ENCODE assay signal across 19 cellular contexts in genomic region chr6:41561931-41562632, GRCh38. TPM values are rescaled to one million over a fixed set of nuclear protein-coding genes. Genes with fewer than 3 reads are reported as not detected.
A peak's percentile ranks its signal among the peaks of the same experiment; 100 is the strongest.
DNase-seq lines count a peak whose midpoint lies in the region; ATAC-seq, FAIRE-seq and TF ChIP-seq lines count a peak whose summit lies in the region.
"Had no signal": no experiment of that assay in that cellular context is flagged by ENCODE, and none has a peak within 500 bp of the region (broad histone marks: within the 10 kb centered on the region; RNA-seq: fewer than 3 reads in every experiment).

No MANE protein-coding gene starts in this region.

- TF ChIP-seq RAD21 in HepG2 (CRISPR knock-in tag; IDR thresholded peaks at IDR 0.05): no peak

- BruUV-seq in HepG2 (replicated peaks; lab: Mats Ljungman, UMichigan): no TSS peak

- H3K27ac ChIP-seq in WERI-Rb-1: peak overlapping the region; percentile 8; the same call in 1 of the 2 replicates
- H3K27ac ChIP-seq in HepG2 (ENCODE audit: extremely low read length, insufficient read depth, low read length): no peak overlapping the region
- H3K27ac ChIP-seq: vagina had no signal

- peaks cover 73% of the 10 kb centered on the region for H3K79me2 ChIP-seq in HepG2 (ENCODE audit: insufficient read depth, low read length)

- no peak overlapping the region for H2AFZ ChIP-seq in HepG2 (ENCODE audit: low read length)

- H3K9me3 Mint-ChIP-seq in type B pancreatic cell (no peaks in the 10 kb centered on the region), CD14-positive monocyte (no peaks in the 10 kb centered on the region)
- H3K9me3 Mint-ChIP-seq: activated T-helper 17 cell treated with anti-CD3 and anti-CD28 coated beads, Interleukin-2, amount 50 U/mL, for 72 hours had no signal

- H4K20me1 ChIP-seq in HepG2 (ENCODE audit: insufficient read depth, low read length): peaks cover 64% of the 10 kb centered on the region

- TF ChIP-seq CTCF in WERI-Rb-1 (IDR thresholded peaks at IDR 0.05; ENCODE audit: low read depth, low read length) (no peak), HepG2 (CRISPR knock-in tag; IDR thresholded peaks at IDR 0.05) (no peak), type B pancreatic cell (conservative IDR thresholded peaks at IDR 0.05) (no peak), CD14-positive monocyte (IDR thresholded peaks at IDR 0.05) (no peak)

- no peak for TF ChIP-seq POLR2A in HepG2 (IDR thresholded peaks at IDR 0.05; ENCODE audit: insufficient read depth in 1 of 2, low read depth in 2 of 2, low read length in 2 of 2)

- H3K4me3 ChIP-seq in HAP-1: no peak overlapping the region
- no peak overlapping the region for H3K4me3 ChIP-seq in WERI-Rb-1 (ENCODE audit: low read depth, low read length)
- H3K4me3 ChIP-seq in HepG2 (replicated peaks in 1 of 3; ENCODE audit: insufficient read depth in 1 of 3, low read depth in 2 of 3, low read length in 3 of 3): no peak overlapping the region
- H3K4me3 ChIP-seq: vagina had no signal

- H3K4me1 Mint-ChIP-seq in type B pancreatic cell (ENCODE audit: unreplicated experiment) (peaks cover 54% of the 10 kb centered on the region), CD14-positive monocyte (peaks cover 18% of the 10 kb centered on the region)

- POLR2A ChIA-PET in HepG2 (lab: Yijun Ruan, JAX): no interaction called here

- no peak overlapping the region for H3K27ac Mint-ChIP-seq in type B pancreatic cell
- H3K27ac Mint-ChIP-seq in CD14-positive monocyte: no peak overlapping the region

- no peaks in the 10 kb centered on the region for H3K27me3 Mint-ChIP-seq in type B pancreatic cell
- H3K27me3 Mint-ChIP-seq in CD14-positive monocyte (ENCODE audit: low read depth in 3 of 3): peaks cover 17 to 31% (median 22%) of the 10 kb centered on the region in 3 donors
- H3K27me3 Mint-ChIP-seq: activated T-helper 17 cell treated with anti-CD3 and anti-CD28 coated beads, Interleukin-2, amount 50 U/mL, for 72 hours had no signal

- in situ Hi-C loops in HAP-1 (cut with MboI; ENCODE audit: low sequenced_read_pairs) (no loop called here), HepG2 (cut with HindIII; ENCODE audit: extremely low pct_ligation_motif_present, low pct_unique_long_range_greater_than_20kb) (no loop called here)

- peak; percentile 20 for ATAC-seq in HepG2

- no peak overlapping the region for H3K9ac ChIP-seq in HepG2 (ENCODE audit: insufficient read depth, low read depth, low read length)

- 96% methylated on average over 10 of the region's 10 CpGs for WGBS in HepG2 (ENCODE audit: low lambda C conversion rate)

- FAIRE-seq in HepG2 (lab: Jason Lieb, UNC): no peak
- FAIRE-seq: bronchial epithelial cell had no signal

- DNase-seq in HAP-1 (ENCODE audit: low spot score in 2 of 2): peak; percentile 46 to 80
- no peak for DNase-seq in WERI-Rb-1
- DNase-seq in HepG2 (ENCODE audit: low spot score): no peak
- DNase-seq in type B pancreatic cell (ENCODE audit: extremely low spot score, unreplicated experiment): no peak
- no peak for DNase-seq in MV-4-11 (lab: John Stamatoyannopoulos, UW)
- no peak for DNase-seq in epidermal melanocyte (ENCODE audit: insufficient read length, low spot score)
- no peak for DNase-seq in CD14-positive monocyte (ENCODE audit: low spot score)
- DNase-seq: activated CD4-positive, CD25-positive, alpha-beta regulatory T cell; activated CD8-positive, alpha-beta memory T cell treated with anti-CD3 and anti-CD28 coated beads for 24 hours; BE2C; dermis blood vessel endothelial cell; DMS79; NCI-H2029; SHP77 treated with DMSO at 0.1 percent for 48 hours; stimulated activated CD4-positive, alpha-beta T cell treated with anti-CD3 and anti-CD28 coated beads, Interleukin-2, amount 100 ng/mL, for 48 hours; T-helper 2 cell had no signal

- peaks cover 16% of the 10 kb centered on the region for H3K36me3 Mint-ChIP-seq in type B pancreatic cell
- peaks cover 34 to 37% of the 10 kb centered on the region in 2 donors for H3K36me3 Mint-ChIP-seq in CD14-positive monocyte

- no peak for TF ChIP-seq EP300 in HepG2 (IDR thresholded peaks at IDR 0.05; ENCODE audit: low read depth in 2 of 2, low read length in 2 of 2)
- TF ChIP-seq EP300 in HepG2 (CRISPR knock-in tag; IDR thresholded peaks at IDR 0.05; ENCODE audit: borderline replicate concordance): no peak

- H3K4me2 ChIP-seq in HepG2 (ENCODE audit: low read depth, low read length): no peak overlapping the region

- H3K9me3 ChIP-seq in HAP-1: no peaks in the 10 kb centered on the region
- no peaks in the 10 kb centered on the region for H3K9me3 ChIP-seq in WERI-Rb-1 (ENCODE audit: severe bottlenecking)
- H3K9me3 ChIP-seq in HepG2 (ENCODE audit: low read length): no peaks in the 10 kb centered on the region
- H3K9me3 ChIP-seq: BE2C, vagina had no signal

- intact Hi-C loops in HepG2 (cut with micrococcal nuclease; ENCODE audit: unreplicated experiment): no loop called here
- intact Hi-C loops in CD14-positive monocyte (cut with micrococcal nuclease): no loop called here

- H3K4me3 Mint-ChIP-seq in type B pancreatic cell: peak overlapping the region; percentile 7
- no peak overlapping the region for H3K4me3 Mint-ChIP-seq in CD14-positive monocyte

- CTCF ChIA-PET in HepG2 (lab: Yijun Ruan, JAX; ENCODE audit: low intra/inter-chr PET ratio, low total read pairs): no interaction called here

- H3K27me3 ChIP-seq in HAP-1 (ENCODE audit: low read depth) (no peaks in the 10 kb centered on the region), WERI-Rb-1 (ENCODE audit: insufficient read depth, low read depth, severe bottlenecking) (no peaks in the 10 kb centered on the region), HepG2 (ENCODE audit: control insufficient read depth in 1 of 2, insufficient read depth in 2 of 2, low read length in 2 of 2) (no peaks in the 10 kb centered on the region)
- H3K27me3 ChIP-seq: BE2C, vagina had no signal

- H3K4me1 ChIP-seq in HAP-1: peaks cover 29% of the 10 kb centered on the region
- H3K4me1 ChIP-seq in HepG2 (ENCODE audit: insufficient read depth, low read length): peaks cover 78% of the 10 kb centered on the region

- peaks cover 15% of the 10 kb centered on the region for H3K36me3 ChIP-seq in HAP-1 (replicated peaks)
- peaks cover 49% of the 10 kb centered on the region for H3K36me3 ChIP-seq in WERI-Rb-1
- peaks cover 33 to 82% of the 10 kb centered on the region in 2 experiments for H3K36me3 ChIP-seq in HepG2 (replicated peaks in 1 of 2; ENCODE audit: control insufficient read depth in 1 of 2, insufficient read depth in 2 of 2, low read length in 2 of 2)
- H3K36me3 ChIP-seq: vagina had no signal

TF ChIP-seq in HepG2, 621 proteins besides CTCF, POLR2A, EP300 and RAD21:
- peak; percentile 73 for TF ChIP-seq AGO2 (optimal IDR thresholded peaks at IDR 0.05; ENCODE audit: low read depth, low read length)
- TF ChIP-seq HES4 (CRISPR knock-in tag; IDR thresholded peaks at IDR 0.05; ENCODE audit: borderline replicate concordance): no peak
- no peak for TF ChIP-seq ZNF605 (CRISPR knock-in tag; IDR thresholded peaks at IDR 0.05)
- peak; percentile 17; the same call in 1 of the 2 replicates for TF ChIP-seq ZNF768 (CRISPR knock-in tag; IDR thresholded peaks at IDR 0.05)
- TF ChIP-seq RBFOX2 (IDR thresholded peaks at IDR 0.05; ENCODE audit: low read depth, low read length): peak; percentile 44; the same call in 1 of the 2 replicates
- TF ChIP-seq ZBTB33 (CRISPR knock-in tag; IDR thresholded peaks at IDR 0.05): peak; percentile 62; the same call in 1 of the 2 replicates
TF ChIP-seq in HepG2: peak in this region for 4.

RNA-seq across cellular contexts. Expression of gene FOXP4, which starts 15.9 kb away (rescaled TPM):
- total RNA-seq in HepG2 (2016; rRNA removed; fragmentation: Illumina TruSeq; extraction: Trizol): 11.0 TPM in 2 replicates
- 2.8 and 3.0 TPM in 2 replicates for total RNA-seq in HepG2 (2016; cell fraction: cytosol; rRNA removed; fragmentation: Illumina TruSeq; extraction: Trizol; ENCODE audit: low read depth)
- 9.5 and 11.3 TPM in 2 replicates for total RNA-seq in HepG2 (2016; cell fraction: insoluble cytoplasmic fraction; rRNA removed; fragmentation: Illumina TruSeq; extraction: Trizol)
- total RNA-seq in HepG2 (2016; cell fraction: membrane; rRNA removed; fragmentation: Illumina TruSeq; extraction: Trizol): 15.4 and 15.8 TPM in 2 replicates
- total RNA-seq in HepG2 (2016; cell fraction: nucleus; rRNA removed; fragmentation: Illumina TruSeq; extraction: Trizol): 14.9 TPM in 2 replicates
- polyA plus RNA-seq in HepG2 (2011; rRNA removed): 12.4 and 15.9 TPM in 2 replicates
- 6.6 and 10.1 TPM in 2 replicates for polyA plus RNA-seq in HepG2 (2011; cell fraction: cytosol; rRNA removed)
- 47.8 and 59.4 TPM in 2 replicates for polyA plus RNA-seq in HepG2 (2011; cell fraction: nucleus; rRNA removed)
- polyA plus RNA-seq in HepG2 (2012): 53.6 and 69.1 TPM in 2 replicates
- polyA plus RNA-seq in HepG2 (2016; cell fraction: cytosol; fragmentation: Illumina TruSeq; extraction: Trizol; ENCODE audit: low read depth): 10.9 and 11.7 TPM in 2 replicates
- polyA plus RNA-seq in HepG2 (2016; cell fraction: insoluble cytoplasmic fraction; fragmentation: Illumina TruSeq; extraction: Trizol; ENCODE audit: low read depth): 37.6 and 56.8 TPM in 2 replicates
- polyA plus RNA-seq in HepG2 (2016; cell fraction: membrane; fragmentation: Illumina TruSeq; extraction: Trizol; ENCODE audit: low read depth): 44.1 and 44.7 TPM in 2 replicates
- polyA plus RNA-seq in HepG2 (2016; cell fraction: nucleus; fragmentation: Illumina TruSeq; extraction: Trizol; ENCODE audit: insufficient read depth, low read depth): 75.1 and 80.7 TPM in 2 replicates
- 3.3 and 26.4 TPM in 2 replicates for polyA minus RNA-seq in HepG2 (2011; rRNA and poly(A)+ RNA removed; ENCODE audit: low replicate concordance)
- polyA minus RNA-seq in HepG2 (2011; cell fraction: cytosol; rRNA and poly(A)+ RNA removed): 29.5 and 30.0 TPM in 2 replicates
- 15.2 and 15.5 TPM in 2 replicates for polyA minus RNA-seq in HepG2 (2011; cell fraction: nucleus; rRNA and poly(A)+ RNA removed)
- total RNA-seq in type B pancreatic cell (ENCODE audit: low replicate concordance): 62.2 and 100 TPM in 2 replicates
- under 1 TPM; 0.62 to 0.65 TPM for polyA plus RNA-seq in CD14-positive monocyte

Comparison
In these comparisons a context has a peak if more than half of its experiments do, and no peak if none do; other contexts are left out.
1. DNase-seq: peak in HAP-1 (2 of 2); none in WERI-Rb-1 (single experiment), HepG2 (single experiment), type B pancreatic cell (single experiment), MV-4-11 (single experiment), epidermal melanocyte (single experiment) and CD14-positive monocyte (single experiment).